9 cellular contexts compared by ENCODE assay signal in genomic region chr20:35702051-35702823, GRCh38. TPM values are rescaled to one million over a fixed set of nuclear protein-coding genes. Genes with fewer than 3 reads are reported as not detected.
A peak's percentile ranks its signal among the peaks of the same experiment; 100 is the strongest.
DNase-seq lines count a peak whose midpoint lies in the region; ATAC-seq and TF ChIP-seq lines count a peak whose summit lies in the region.
"Had no signal": no experiment of that assay in that cellular context is flagged by ENCODE, and none has a peak within 500 bp of the region (broad histone marks: within the 10 kb centered on the region; RNA-seq: fewer than 3 reads in every experiment).

No MANE protein-coding gene starts in this region.

- H3K36me3 ChIP-seq in GM23248 (ENCODE audit: low read depth) = peaks cover 52% of the 10 kb centered on the region
- peaks cover 17 to 63% (median 37%) of the 10 kb centered on the region in 4 donors for H3K36me3 ChIP-seq in right lobe of liver

- WGBS in GM23248 (ENCODE audit: low coverage in 1 of 2, low lambda C conversion rate in 2 of 2, missing lambda C conversion rate in 2 of 2), 2 experiments = 64 to 65% methylated on average over 12 of the region's 12 CpGs
- WGBS in right lobe of liver (ENCODE audit: insufficient coverage, low coverage, low lambda C conversion rate, missing lambda C conversion rate) = 74% methylated on average over 8 of the region's 12 CpGs

- in situ Hi-C loops in GM23248 (cut with MboI) = no loop called here

- H3K4me2 ChIP-seq in GM23248 (ENCODE audit: unreplicated experiment) = peak overlapping the region; percentile 0

- H3K4me1 ChIP-seq in GM23248 (ENCODE audit: insufficient read depth) = peaks cover 48% of the 10 kb centered on the region
- H3K4me1 ChIP-seq in right lobe of liver = peaks cover 0 to 13% (median 0%) of the 10 kb centered on the region in 4 donors

- no peaks in the 10 kb centered on the region; the same call in 1 of the 2 replicates for H4K20me1 ChIP-seq in GM23248 (ENCODE audit: insufficient read depth)

- DNase-seq in AG09319 (ENCODE audit: extremely low read depth, low read depth) (peak; percentile 89), GM23248 (peak; percentile 86), right lobe of liver (no peak), NK-92 (lab: John Stamatoyannopoulos, UW; ENCODE audit: unreplicated experiment) (no peak), posterior vena cava (ENCODE audit: low spot score) (no peak)
- peak; percentile 63 for DNase-seq in activated CD8-positive, alpha-beta memory T cell treated with anti-CD3 and anti-CD28 coated beads, Interleukin-2, amount 50 U/mL, for 48 hours
- no peak for DNase-seq in activated CD4-positive, alpha-beta T cell treated with anti-CD3 and anti-CD28 coated beads for 4 hours
- DNase-seq: activated CD4-positive, alpha-beta T cell treated with anti-CD3 and anti-CD28 coated beads for 48 hours had no signal

- TF ChIP-seq CTCF in AG09319 (IDR thresholded peaks at IDR 0.05; ENCODE audit: low read depth, low read length) = no peak
- TF ChIP-seq CTCF in right lobe of liver (IDR thresholded peaks at IDR 0.05) = no peak

- TF ChIP-seq POLR2A in right lobe of liver (IDR thresholded peaks at IDR 0.05) = peak; percentile 6

- H3K9me2 ChIP-seq in GM23248 (ENCODE audit: insufficient read depth) = no peaks in the 10 kb centered on the region

- H3K79me2 ChIP-seq in GM23248 (ENCODE audit: insufficient read depth) = peaks cover 85% of the 10 kb centered on the region

- no peak overlapping the region for H3K4me3 ChIP-seq in GM23248
- no peak overlapping the region for H3K4me3 ChIP-seq in right lobe of liver

- H3F3A ChIP-seq in GM23248 (ENCODE audit: insufficient read depth) = peaks cover 77% of the 10 kb centered on the region

- H3K27me3 ChIP-seq in GM23248 (replicated peaks; ENCODE audit: insufficient read depth) = no peaks in the 10 kb centered on the region
- no peaks in the 10 kb centered on the region for H3K27me3 ChIP-seq in right lobe of liver

- intact Hi-C loops in right lobe of liver (cut with DNase I) = loop anchor here in 1 of 2 donors (10.0 kb wide), 1 partner anchor 183 kb away; no protein-coding TSS in a partner anchor
- intact Hi-C loops in posterior vena cava (cut with DNase I) = no loop called here

- no peaks in the 10 kb centered on the region for H3K9me3 ChIP-seq in GM23248 (ENCODE audit: low read depth)
- H3K9me3 ChIP-seq in right lobe of liver = no peaks in the 10 kb centered on the region

- H3K27ac ChIP-seq in GM23248 (peak overlapping the region; percentile 91), right lobe of liver (no peak overlapping the region)

- H2AFZ ChIP-seq in GM23248 = no peak overlapping the region

- H3K9ac ChIP-seq in GM23248 = peak overlapping the region; percentile 96

- ATAC-seq in right lobe of liver = no peak
- no peak for ATAC-seq in HG03135 (IDR thresholded peaks at IDR 0.05; ENCODE audit: unreplicated experiment)

RNA-seq across cellular contexts. Expression of gene ROMO1, which starts 3.0 kb away (rescaled TPM):
- total RNA-seq in GM23248 (2014; rRNA removed; shearing (Covaris generic)) = 148 and 311 TPM in 2 replicates
- polyA plus RNA-seq in GM23248 (2016; fragmentation: Nextera tagmentation; extraction: Ambion mirVana) = 525 and 543 TPM in 2 replicates
- total RNA-seq in right lobe of liver = 100 to 1,000 TPM in 2 of 6 experiments, 10 to 100 TPM in 4; 70.4 to 209 (median 84.8) TPM
- total RNA-seq in posterior vena cava = 100 to 1,000 TPM; 126 TPM

RNA-seq across cellular contexts. Expression of gene NFS1, which starts 3.1 kb away (rescaled TPM):
- total RNA-seq in GM23248 (2014; rRNA removed; shearing (Covaris generic)) = 35.8 and 56.9 TPM in 2 replicates
- polyA plus RNA-seq in GM23248 (2016; fragmentation: Nextera tagmentation; extraction: Ambion mirVana) = 31.5 and 33.3 TPM in 2 replicates
- 10 to 100 TPM; 30.9 to 63.7 (median 44.3) TPM for total RNA-seq in right lobe of liver
- 10 to 100 TPM; 15.9 to 22.0 TPM for total RNA-seq in posterior vena cava

RNA-seq across cellular contexts. Expression of gene CPNE1, which starts 37.5 kb away (rescaled TPM):
- total RNA-seq in GM23248 (2014; rRNA removed; shearing (Covaris generic)) = 172 and 205 TPM in 2 replicates
- polyA plus RNA-seq in GM23248 (2016; fragmentation: Nextera tagmentation; extraction: Ambion mirVana) = 166 and 178 TPM in 2 replicates
- total RNA-seq in right lobe of liver (10 to 100 TPM; 35.5 to 72.0 (median 53.3) TPM), posterior vena cava (100 to 1,000 TPM; 122 to 130 TPM)

RNA-seq across cellular contexts. Expression of gene RBM12, which starts 37.5 kb away (rescaled TPM):
- total RNA-seq in GM23248 (2014; rRNA removed; shearing (Covaris generic)) = 31.7 and 36.0 TPM in 2 replicates
- polyA plus RNA-seq in GM23248 (2016; fragmentation: Nextera tagmentation; extraction: Ambion mirVana) = 18.1 and 18.5 TPM in 2 replicates
- total RNA-seq in right lobe of liver = 10 to 100 TPM; 13.3 to 32.8 (median 21.0) TPM
- total RNA-seq in posterior vena cava = 10 to 100 TPM; 59.4 to 61.4 TPM

RNA-seq across cellular contexts. Expression of gene RBM39, which starts 39.8 kb away (rescaled TPM):
- total RNA-seq in GM23248 (2014; rRNA removed; shearing (Covaris generic)) = 247 and 390 TPM in 2 replicates
- polyA plus RNA-seq in GM23248 (2016; fragmentation: Nextera tagmentation; extraction: Ambion mirVana) = 227 and 270 TPM in 2 replicates
- total RNA-seq in right lobe of liver = 100 to 1,000 TPM in 5 of 6 experiments, 10 to 100 TPM in 1; 86.4 to 166 (median 120) TPM
- total RNA-seq in posterior vena cava = 100 to 1,000 TPM; 210 to 217 TPM

Comparison
In these comparisons a context has a peak if more than half of its experiments do, and no peak if none do; other contexts are left out.
1. DNase-seq: peak in AG09319 (single experiment), GM23248 (single experiment) and activated CD8-positive, alpha-beta memory T cell treated with anti-CD3 and anti-CD28 coated beads, Interleukin-2, amount 50 U/mL, for 48 hours (single experiment); none in right lobe of liver (0 of 3), NK-92 (single experiment), activated CD4-positive, alpha-beta T cell treated with anti-CD3 and anti-CD28 coated beads for 4 hours (0 of 2) and posterior vena cava (single experiment).